1 cellular context compared by ENCODE assay signal in the genomic region with DNA sequence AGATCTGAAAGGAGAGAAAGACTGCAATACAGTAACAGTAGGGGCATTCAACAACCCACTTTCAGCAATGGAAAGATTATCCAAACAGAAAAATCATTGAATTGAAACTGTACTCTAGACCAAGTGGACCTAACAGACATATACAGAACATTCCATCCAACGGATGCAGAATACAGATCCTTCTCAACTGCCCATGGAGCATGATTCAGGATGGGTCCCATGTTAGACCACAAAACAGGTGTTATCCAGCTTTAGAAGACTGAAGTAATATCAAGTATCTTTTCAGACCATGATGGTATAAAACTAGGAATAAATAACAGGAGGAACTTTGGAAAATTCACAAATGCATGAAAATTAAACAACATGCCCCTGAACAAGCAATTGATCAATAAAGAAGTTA.
TF ChIP-seq lines count a peak whose summit lies in the region.

No MANE protein-coding gene starts in this region.

TF ChIP-seq in SK-N-SH treated with all-trans-retinoic acid at 6 μM for 48 hours, 23 proteins besides CTCF, POLR2A, EP300 and RAD21 (continued from another document):
- TF ChIP-seq POU6F1 (CRISPR knock-in tag; IDR thresholded peaks at IDR 0.05; ENCODE audit: borderline replicate concordance, low read depth) (no peak), CSRNP3 (CRISPR knock-in tag; IDR thresholded peaks at IDR 0.05) (no peak), PPARA (CRISPR knock-in tag; IDR thresholded peaks at IDR 0.05; ENCODE audit: borderline replicate concordance) (no peak), ZC3H10 (CRISPR knock-in tag; IDR thresholded peaks at IDR 0.05) (no peak), ZFP3 (CRISPR knock-in tag; IDR thresholded peaks at IDR 0.05) (no peak)
